9 cellular contexts compared by ENCODE assay signal in the genomic region with DNA sequence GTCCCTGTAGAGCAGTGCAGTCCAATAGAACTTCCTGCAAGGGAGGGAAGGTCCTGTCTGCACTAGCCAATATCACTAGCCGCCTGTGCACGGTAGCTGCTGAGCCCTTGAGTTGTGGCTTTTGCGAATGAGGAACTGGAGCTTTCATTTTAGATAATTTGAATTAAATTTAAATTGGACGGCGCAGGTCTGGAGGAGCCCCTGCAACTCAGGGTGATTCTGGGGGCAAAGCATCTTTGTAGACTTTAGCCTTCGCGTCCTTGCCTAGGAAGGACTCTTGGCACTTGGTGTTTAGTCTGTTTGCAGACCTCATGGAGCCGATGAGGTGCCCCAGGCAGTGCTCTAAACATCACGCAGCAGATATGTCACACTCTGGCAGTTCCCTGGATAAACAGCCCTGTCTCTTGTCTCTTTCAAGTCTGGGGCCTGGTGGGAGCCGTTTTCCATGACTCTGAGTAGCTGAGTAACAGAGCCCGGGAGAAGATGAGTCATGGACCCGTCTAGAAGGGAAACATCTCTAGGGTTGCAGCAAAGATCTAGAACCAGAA.
DNase-seq lines count a peak whose midpoint lies in the region; ATAC-seq and TF ChIP-seq lines count a peak whose summit lies in the region.
"Had no signal": no experiment of that assay in that cellular context is flagged by ENCODE, and none has a peak within 500 bp of the region (broad histone marks: within the 10 kb centered on the region; RNA-seq: fewer than 3 reads in every experiment).

No MANE protein-coding gene starts in this region.

- H3K27ac ChIP-seq in substantia nigra (ENCODE audit: low read depth, low read length, poor library complexity, severe bottlenecking), result no peak overlapping the region
- H3K27ac ChIP-seq: SK-N-MC had no signal

- intact Hi-C loops in activated B cell treated with CpG ODN at 0.5 μM for 24 hours (cut with micrococcal nuclease), result loop anchor here (1.0 to 10.0 kb wide), 6 partner anchors 14 to 382 kb away; a partner anchor contains a TSS

- H3K4me3 Mint-ChIP-seq in activated B cell treated with CpG ODN at 0.5 μM for 24 hours, result peak overlapping the region; percentile 77

- POLR2A ChIA-PET in activated B cell treated with CpG ODN at 0.5 μM for 24 hours (lab: Charles Lee), result interaction anchor here (0.6 to 4.3 kb wide), 19 partner anchors 8 to 366 kb away, joined by 3 to 73 read pairs (median 6); no protein-coding TSS in a partner anchor

- TF ChIP-seq CTCF in activated B cell treated with CpG ODN at 0.5 μM for 24 hours (IDR thresholded peaks at IDR 0.05), result no peak

- peaks cover 15% of the 10 kb centered on the region for H3K36me3 Mint-ChIP-seq in activated B cell treated with CpG ODN at 0.5 μM for 24 hours (ENCODE audit: low read depth)

- no peaks in the 10 kb centered on the region for H3K27me3 Mint-ChIP-seq in activated B cell treated with CpG ODN at 0.5 μM for 24 hours

- peaks cover 61% of the 10 kb centered on the region for H3K4me1 Mint-ChIP-seq in activated B cell treated with CpG ODN at 0.5 μM for 24 hours

- peak overlapping the region; percentile 89 for H3K27ac Mint-ChIP-seq in activated B cell treated with CpG ODN at 0.5 μM for 24 hours

- CTCF ChIA-PET in activated B cell treated with CpG ODN at 0.5 μM for 24 hours (lab: Charles Lee), result interaction anchor here (0.8 to 4.0 kb wide), 10 partner anchors 14 to 123 kb away, joined by 3 to 35 read pairs (median 4); no protein-coding TSS in a partner anchor

- DNase-seq in ELF-1 (ENCODE audit: low read depth, low spot score) (peak; percentile 87), activated B cell treated with CpG ODN at 0.5 μM for 24 hours (no peak), islet precursor cell (peak; percentile 100), substantia nigra (lab: John Stamatoyannopoulos, UW) (no peak)
- no peak for DNase-seq in stimulated activated naive CD4-positive, alpha-beta T cell treated with Interleukin-2 at 50 U/mL for 16 hours (lab: John Stamatoyannopoulos, UW)
- DNase-seq in effector CD8-positive, alpha-beta T cell (lab: John Stamatoyannopoulos, UW), result no peak

- ATAC-seq in GM19463 (IDR thresholded peaks at IDR 0.05; ENCODE audit: unreplicated experiment) (peak; percentile 64), HG03520 (IDR thresholded peaks at IDR 0.05; ENCODE audit: unreplicated experiment) (peak; percentile 66), activated B cell treated with CpG ODN at 0.5 μM for 24 hours (ENCODE audit: low read depth) (peak; percentile 82)

- no peaks in the 10 kb centered on the region for H3K9me3 Mint-ChIP-seq in activated B cell treated with CpG ODN at 0.5 μM for 24 hours

Comparison
In these comparisons a context has a peak if more than half of its experiments do, and no peak if none do; other contexts are left out.
1. DNase-seq: peak in ELF-1 (single experiment) and islet precursor cell (single experiment); none in activated B cell treated with CpG ODN at 0.5 μM for 24 hours (single experiment), stimulated activated naive CD4-positive, alpha-beta T cell treated with Interleukin-2 at 50 U/mL for 16 hours (single experiment), substantia nigra (0 of 49) and effector CD8-positive, alpha-beta T cell (single experiment).
2. Peak in every context shown above with its lines, with median percentiles within 50 percentile points of each other: ATAC-seq.